ENCODE assay signal across 26 cellular contexts in the genomic region with DNA sequence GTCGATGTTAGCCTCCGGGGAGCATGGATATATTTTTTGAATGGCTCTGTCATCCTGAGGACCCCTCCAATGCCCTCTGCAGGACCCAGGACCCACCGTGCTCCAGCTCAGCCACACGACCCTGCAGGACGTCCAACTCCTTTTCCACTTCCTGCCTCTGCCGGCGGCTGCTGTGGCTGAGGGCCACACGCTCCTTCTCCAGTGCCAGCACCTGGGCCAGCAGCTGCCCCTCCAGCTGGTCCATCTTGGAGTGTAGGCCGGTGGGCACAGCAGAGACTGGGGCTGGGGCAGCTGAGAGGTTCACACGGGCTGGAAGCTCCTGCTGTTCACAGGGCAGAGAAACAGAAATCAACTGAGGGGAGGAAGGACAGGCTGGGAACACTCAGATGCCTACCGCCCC.
"Had no signal": no experiment of that assay in that cellular context is flagged by ENCODE, and none has a peak within 500 bp of the region (broad histone marks: within the 10 kb centered on the region; RNA-seq: fewer than 3 reads in every experiment).

No MANE protein-coding gene starts in this region.

- H3K4me1 ChIP-seq: ascending aorta, body of pancreas, Peyer's patch had no signal

- H3K27me3 Mint-ChIP-seq: activated CD8-positive, alpha-beta memory T cell treated with anti-CD3 and anti-CD28 coated beads, Interleukin-2, amount 10 ng/mL, durations not matched to agents 7 days and 5 days; activated naive CD4-positive, alpha-beta T cell treated with anti-CD3 and anti-CD28 coated beads, Interleukin-2, amount 50 U/mL, for 24 hours; activated T-cell treated with anti-CD3 and anti-CD28 coated beads, Interleukin-2, amount 50 U/mL, for 24 hours had no signal

- H3K27ac Mint-ChIP-seq: activated CD8-positive, alpha-beta memory T cell treated with anti-CD3 and anti-CD28 coated beads, Interleukin-2, amount 10 ng/mL, durations not matched to agents 7 days and 5 days; activated naive CD4-positive, alpha-beta T cell treated with anti-CD3 and anti-CD28 coated beads, Interleukin-2, amount 50 U/mL, for 24 hours; activated T-cell treated with anti-CD3 and anti-CD28 coated beads, Interleukin-2, amount 50 U/mL, for 24 hours; activated T-helper 1 cell treated with anti-CD3 and anti-CD28 coated beads, Interleukin-12 subunit alpha, Interleukin-12 subunit beta, Interleukin-2, Interleukin-4 antibody, amounts not matched to agents 30 ng/mL and 10 ng/mL and 1 ng/mL, durations not matched to agents 14 hours and 24 hours and 36 hours; T-helper 1 cell treated with Interleukin-12 subunit alpha and Interleukin-12 subunit beta and Interleukin-4 antibody, amounts not matched to agents 30 μg/mL and 1 μg/mL, for 36 hours had no signal

- H3K36me3 ChIP-seq: MG63, Peyer's patch had no signal

- H3K27ac ChIP-seq: ascending aorta, body of pancreas, Peyer's patch, RWPE1 had no signal

- H3K4me1 Mint-ChIP-seq: activated CD8-positive, alpha-beta memory T cell treated with anti-CD3 and anti-CD28 coated beads, Interleukin-2, amount 10 ng/mL, durations not matched to agents 7 days and 5 days; activated naive CD4-positive, alpha-beta T cell treated with anti-CD3 and anti-CD28 coated beads, Interleukin-2, amount 50 U/mL, for 24 hours had no signal

- H3K4me3 Mint-ChIP-seq: activated CD8-positive, alpha-beta memory T cell treated with anti-CD3 and anti-CD28 coated beads, Interleukin-2, amount 10 ng/mL, durations not matched to agents 7 days and 5 days; activated naive CD4-positive, alpha-beta T cell treated with anti-CD3 and anti-CD28 coated beads, Interleukin-2, amount 50 U/mL, for 24 hours; activated T-cell treated with anti-CD3 and anti-CD28 coated beads, Interleukin-2, amount 50 U/mL, for 24 hours; activated T-helper 1 cell treated with anti-CD3 and anti-CD28 coated beads, Interleukin-12 subunit alpha, Interleukin-12 subunit beta, Interleukin-2, Interleukin-4 antibody, amounts not matched to agents 30 ng/mL and 10 ng/mL and 1 ng/mL, durations not matched to agents 14 hours and 24 hours and 36 hours; T-helper 1 cell treated with Interleukin-12 subunit alpha and Interleukin-12 subunit beta and Interleukin-4 antibody, amounts not matched to agents 30 μg/mL and 1 μg/mL, for 36 hours had no signal

- FAIRE-seq: bronchial epithelial cell had no signal

- H3K9me3 ChIP-seq: ascending aorta, body of pancreas, MG63, Peyer's patch had no signal

- H3K4me3 ChIP-seq: ascending aorta, body of pancreas, MG63, Peyer's patch had no signal

- H3K9me3 Mint-ChIP-seq: activated naive CD4-positive, alpha-beta T cell treated with anti-CD3 and anti-CD28 coated beads, Interleukin-2, amount 50 U/mL, for 24 hours; activated T-cell treated with anti-CD3 and anti-CD28 coated beads, Interleukin-2, amount 50 U/mL, for 24 hours; activated T-helper 1 cell treated with anti-CD3 and anti-CD28 coated beads, Interleukin-12 subunit alpha, Interleukin-12 subunit beta, Interleukin-2, Interleukin-4 antibody, amounts not matched to agents 30 ng/mL and 10 ng/mL and 1 ng/mL, durations not matched to agents 14 hours and 24 hours and 36 hours; T-helper 1 cell treated with Interleukin-12 subunit alpha and Interleukin-12 subunit beta and Interleukin-4 antibody, amounts not matched to agents 30 μg/mL and 1 μg/mL, for 36 hours had no signal

- H3K36me3 Mint-ChIP-seq: activated CD8-positive, alpha-beta memory T cell treated with anti-CD3 and anti-CD28 coated beads, Interleukin-2, amount 10 ng/mL, durations not matched to agents 7 days and 5 days; activated naive CD4-positive, alpha-beta T cell treated with anti-CD3 and anti-CD28 coated beads, Interleukin-2, amount 50 U/mL, for 24 hours had no signal

- ATAC-seq: activated CD4-positive, CD25-positive, alpha-beta regulatory T cell treated with anti-CD3 and anti-CD28 coated beads, Interleukin-2, amount 50 U/mL, for 24 hours; activated CD8-positive, alpha-beta memory T cell treated with anti-CD3 and anti-CD28 coated beads, Interleukin-2, amount 10 ng/mL, durations not matched to agents 7 days and 5 days; body of pancreas had no signal

- DNase-seq: activated CD4-positive, alpha-beta T cell treated with anti-CD3 and anti-CD28 coated beads for 4 hours; activated CD4-positive, alpha-beta T cell treated with anti-CD3 and anti-CD28 coated beads, Interleukin-2, amount 50 U/mL, for 4 hours; activated CD8-positive, alpha-beta memory T cell treated with anti-CD3 and anti-CD28 coated beads, Interleukin-2, amount 10 ng/mL, durations not matched to agents 7 days and 5 days; activated effector memory CD4-positive, alpha-beta T cell treated with Interleukin-2 at 50 U/mL for 16 hours; activated naive CD4-positive, alpha-beta T cell; activated T-cell treated with anti-CD3 and anti-CD28 coated beads, Interleukin-2, amount 50 U/mL, for 24 hours; body of pancreas; central memory CD4-positive, alpha-beta T cell; MG63; MV-4-11; NCI-H1105 treated with DMSO at 0.1 percent for 48 hours; NCI-H1436 treated with DMSO at 0.1 percent for 48 hours; NCI-H187; NCI-H2081; NCI-H69; NK-92 treated with Interleukin-12 subunit alpha and Interleukin-12 subunit beta, amount 100 ng/mL, for 24 hours; OCI-M1; Right ventricle myocardium superior had no signal
